9 cellular contexts compared by ENCODE assay signal in genomic region chr6:28943223-28943556, GRCh38. TPM values are rescaled to one million over a fixed set of nuclear protein-coding genes. Genes with fewer than 3 reads are reported as not detected.
DNase-seq lines count a peak whose midpoint lies in the region; ATAC-seq, FAIRE-seq and TF ChIP-seq lines count a peak whose summit lies in the region.
"Had no signal": no experiment of that assay in that cellular context is flagged by ENCODE, and none has a peak within 500 bp of the region (broad histone marks: within the 10 kb centered on the region; RNA-seq: fewer than 3 reads in every experiment).

No MANE protein-coding gene starts in this region.

- TF ChIP-seq CTCF in GM06990 (IDR thresholded peaks at IDR 0.05; ENCODE audit: insufficient read depth, low read length, poor library complexity, severe bottlenecking) (no peak), progenitor cell of endocrine pancreas (IDR thresholded peaks at IDR 0.05; ENCODE audit: unreplicated experiment) (no peak)

- H3K27ac ChIP-seq in ectodermal cell (ENCODE audit: insufficient read depth, low read depth, low read length, poor library complexity, severe bottlenecking) = no peak overlapping the region
- H3K27ac ChIP-seq in small intestine (ENCODE audit: low read depth in 1 of 2, low read length in 1 of 2) = peak overlapping the region in 1 of 2 donors; percentile 93

- H3K4me1 ChIP-seq in ectodermal cell (ENCODE audit: control insufficient read depth, insufficient read depth, low read length) = no peaks in the 10 kb centered on the region
- H3K4me1 ChIP-seq in small intestine (ENCODE audit: control insufficient read depth in 2 of 2, insufficient read depth in 1 of 2, low read depth in 1 of 2, low read length in 1 of 2) = no peaks in the 10 kb centered on the region

- peaks cover 17% of the 10 kb centered on the region for H3K4me1 Mint-ChIP-seq in progenitor cell of endocrine pancreas (ENCODE audit: low read depth)

- WGBS in ectodermal cell, 2 experiments = 82 to 83% methylated on average over 6 of the region's 6 CpGs
- WGBS in small intestine, 3 donors = 35 to 43% (median 35%) methylated on average over 6 of the region's 6 CpGs

- ATAC-seq in GM18498 (IDR thresholded peaks at IDR 0.05; ENCODE audit: unreplicated experiment) = no peak

- DNase-seq in GM06990 (ENCODE audit: extremely low read depth, insufficient read length) (no peak), NCI-H748 (lab: John Stamatoyannopoulos, UW; ENCODE audit: unreplicated experiment) (peak; percentile 73), progenitor cell of endocrine pancreas (ENCODE audit: low spot score, unreplicated experiment) (no peak), posterior vena cava (ENCODE audit: low spot score) (no peak), NCI-H1048 (lab: John Stamatoyannopoulos, UW) (no peak), small intestine (no peak)
- DNase-seq: effector CD4-positive, alpha-beta T cell had no signal

- FAIRE-seq in small intestine (lab: Jason Lieb, UNC) = no peak

- H3K4me3 Mint-ChIP-seq in progenitor cell of endocrine pancreas (ENCODE audit: low read depth) = peak overlapping the region; percentile 75

- H3K27ac Mint-ChIP-seq in progenitor cell of endocrine pancreas = peak overlapping the region; percentile 98

- H3K27me3 Mint-ChIP-seq in progenitor cell of endocrine pancreas = no peaks in the 10 kb centered on the region

- no peaks in the 10 kb centered on the region for H3K9me3 ChIP-seq in ectodermal cell (ENCODE audit: control insufficient read depth, low read length)
- no peaks in the 10 kb centered on the region for H3K9me3 ChIP-seq in small intestine (ENCODE audit: control insufficient read depth, low read depth)

- no peaks in the 10 kb centered on the region for H3K36me3 ChIP-seq in GM06990 (ENCODE audit: control insufficient read depth, insufficient read depth, low read length)
- H3K36me3 ChIP-seq in ectodermal cell (ENCODE audit: control insufficient read depth, insufficient read depth, low read length) = no peaks in the 10 kb centered on the region
- H3K36me3 ChIP-seq in small intestine (ENCODE audit: control insufficient read depth in 2 of 2, insufficient read depth in 2 of 2, low read length in 2 of 2) = no peaks in the 10 kb centered on the region

- H3K4me3 ChIP-seq in GM06990 (replicated peaks; ENCODE audit: low read depth, low read length) (peak overlapping the region; percentile 65), ectodermal cell (ENCODE audit: insufficient read depth, low read depth, low read length) (peak overlapping the region; percentile 56), small intestine (ENCODE audit: low read depth in 1 of 2, low read length in 2 of 2) (peak overlapping the region in 1 of 2 donors; percentile 38)

- intact Hi-C loops in posterior vena cava (cut with DNase I) = loop anchor here in 1 of 2 donors (5.0 kb wide), 1 partner anchor 39 kb away; no protein-coding TSS in a partner anchor

- no peaks in the 10 kb centered on the region for H3K27me3 ChIP-seq in GM06990 (replicated peaks; ENCODE audit: control insufficient read depth, insufficient read depth, low read length)
- no peaks in the 10 kb centered on the region for H3K27me3 ChIP-seq in ectodermal cell (ENCODE audit: control insufficient read depth, insufficient read depth, low read length, poor library complexity, severe bottlenecking)
- H3K27me3 ChIP-seq in small intestine (ENCODE audit: control insufficient read depth in 2 of 2, insufficient read depth in 2 of 2, low read length in 2 of 2) = no peaks in the 10 kb centered on the region

- no peaks in the 10 kb centered on the region for H3K36me3 Mint-ChIP-seq in progenitor cell of endocrine pancreas (ENCODE audit: insufficient read depth)

- no peaks in the 10 kb centered on the region for H3K9me3 Mint-ChIP-seq in progenitor cell of endocrine pancreas (ENCODE audit: low read depth)

RNA-seq across cellular contexts. Expression of gene TRIM27, which starts 19.4 kb away (rescaled TPM):
- 66.1 TPM for polyA plus RNA-seq in ectodermal cell (2013, experiment 1 of 4)
- 64.5 TPM for polyA plus RNA-seq in ectodermal cell (2013, experiment 2 of 4)
- polyA plus RNA-seq in ectodermal cell (2013, experiment 3 of 4) = 49.7 TPM
- 55.0 TPM for polyA plus RNA-seq in ectodermal cell (2013, experiment 4 of 4)
- 91.8 and 97.3 TPM in 2 replicates for total RNA-seq in progenitor cell of endocrine pancreas
- 10 to 100 TPM; 30.8 to 35.4 TPM for total RNA-seq in posterior vena cava
- 10 to 100 TPM; 30.5 to 42.0 (median 31.3) TPM for polyA plus RNA-seq in small intestine
